In genomic region chr16:29757950-29758466, GRCh38 we compare ENCODE assay signal across 1 cellular context.
TF ChIP-seq lines count a peak whose summit lies in the region.

No MANE protein-coding gene starts in this region.

TF ChIP-seq in liver, 16 proteins besides CTCF, POLR2A, EP300 and RAD21 (continued from another document):
- TF ChIP-seq GABPA (IDR thresholded peaks at IDR 0.05 in 1 of 2, conservative IDR thresholded peaks at IDR 0.05 in 1 of 2) (peak in 1 of 2 donors; percentile 35), YY1 (IDR thresholded peaks at IDR 0.05) (peak; percentile 66), JUND (IDR thresholded peaks at IDR 0.05) (peak in 1 of 2 donors; percentile 81), NR2F2 (IDR thresholded peaks at IDR 0.05) (no peak), FOXA2 (IDR thresholded peaks at IDR 0.05) (no peak), REST (IDR thresholded peaks at IDR 0.05) (peak; percentile 67), MAX (IDR thresholded peaks at IDR 0.05) (peak; percentile 58), HNF4G (IDR thresholded peaks at IDR 0.05) (peak; percentile 45), FOXA1 (IDR thresholded peaks at IDR 0.05) (no peak), RXRA (IDR thresholded peaks at IDR 0.05) (peak; percentile 78 to 86)
TF ChIP-seq in liver: peak in this region for 10.
